Comparison of ENCODE assay signal across 1 cellular context in genomic region chr5:80125022-80125961, GRCh38.
TF ChIP-seq lines count a peak whose summit lies in the region.

No MANE protein-coding gene starts in this region.

TF ChIP-seq in GM12878, 131 proteins besides CTCF, POLR2A, EP300 and RAD21 (continued from another document):
- TF ChIP-seq CUX1 (IDR thresholded peaks at IDR 0.05; ENCODE audit: insufficient replicate concordance, low read depth, low read length), result no peak
TF ChIP-seq in GM12878: peak in this region for 35.
